In the genomic region with DNA sequence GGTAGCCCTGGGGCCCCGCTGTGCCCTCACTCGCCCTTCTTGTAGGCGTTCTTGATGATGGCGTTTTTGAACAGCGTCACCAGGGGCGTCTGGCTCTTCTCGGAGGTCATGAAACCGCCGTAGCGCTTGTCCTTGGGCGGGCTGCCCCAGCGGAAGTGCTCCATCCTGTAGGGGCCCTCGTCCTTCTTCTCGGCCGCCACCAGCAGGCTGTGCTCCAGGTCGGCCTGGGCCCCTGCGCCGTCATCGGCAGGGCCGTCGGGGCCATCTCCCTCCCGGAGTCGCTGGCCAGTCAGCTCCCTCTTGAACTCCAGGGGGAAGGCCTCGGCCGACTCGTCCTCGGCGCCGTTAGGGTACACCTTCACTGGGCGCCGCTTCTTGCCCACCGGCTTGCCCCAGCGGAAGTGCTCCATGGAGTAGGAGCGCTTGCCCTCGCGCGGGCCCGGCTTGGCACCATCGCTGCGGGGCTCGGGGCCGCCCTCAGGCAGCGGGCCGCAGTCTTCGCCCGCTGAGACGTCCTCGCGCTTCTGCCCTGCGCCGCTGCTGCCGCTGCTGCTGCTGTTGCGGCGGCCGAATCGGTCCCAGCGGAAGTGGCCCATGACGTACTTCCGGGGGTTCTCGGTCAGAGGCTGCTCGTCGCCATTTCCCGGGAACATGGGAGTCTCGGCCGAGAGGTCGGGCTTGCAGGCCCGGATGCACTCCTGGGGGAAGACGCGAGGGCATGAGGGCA, we compare ENCODE assay signal across 8 cellular contexts. TPM values are rescaled to one million over a fixed set of nuclear protein-coding genes. Genes with fewer than 3 reads are reported as not detected.
DNase-seq lines count a peak whose midpoint lies in the region; ATAC-seq and TF ChIP-seq lines count a peak whose summit lies in the region.

No MANE protein-coding gene starts in this region.

- H3K36me3 ChIP-seq in muscle layer of colon (ENCODE audit: insufficient read depth, low read length) = no peaks in the 10 kb centered on the region

- peak; percentile 92 for TF ChIP-seq POLR2A in GM15510 (IDR thresholded peaks at IDR 0.05; ENCODE audit: borderline replicate concordance, extremely low read depth, insufficient read length)

- peaks cover 10 to 12% of the 10 kb centered on the region in 2 donors for H3K36me3 Mint-ChIP-seq in stimulated activated naive B cell treated with anti-CD40 and anti-IgM and Interleukin-4, amounts not matched to agents 10 μg/mL and 1 μg/mL and 100 μg/mL, for 72 hours
- peaks cover 10% of the 10 kb centered on the region for H3K36me3 Mint-ChIP-seq in type B pancreatic cell

- H3K4me3 ChIP-seq in muscle layer of colon (ENCODE audit: low read depth in 1 of 2, low read length in 2 of 2) = peak overlapping the region; percentile 21 to 37

- peaks cover 0 to 4% of the 10 kb centered on the region in 2 donors for H3K27me3 Mint-ChIP-seq in stimulated activated naive B cell treated with anti-CD40 and anti-IgM and Interleukin-4, amounts not matched to agents 10 μg/mL and 1 μg/mL and 100 μg/mL, for 72 hours
- H3K27me3 Mint-ChIP-seq in type B pancreatic cell = peaks cover 30% of the 10 kb centered on the region

- DNase-seq in activated CD4-positive, CD25-positive, alpha-beta regulatory T cell treated with anti-CD3 and anti-CD28 coated beads, Interleukin-2, amount 50 U/mL, for 72 hours = peak; percentile 74
- peak; percentile 31 for DNase-seq in cerebellum (ENCODE audit: low spot score)
- peak; percentile 73 for DNase-seq in stimulated activated naive B cell treated with anti-CD40 and anti-IgM and Interleukin-4, amounts not matched to agents 10 μg/mL and 1 μg/mL and 100 μg/mL, for 72 hours
- no peak for DNase-seq in DMS53 (lab: John Stamatoyannopoulos, UW)
- no peak for DNase-seq in type B pancreatic cell (ENCODE audit: extremely low spot score, unreplicated experiment)
- DNase-seq in KBM-7 = no peak

- TF ChIP-seq CTCF in type B pancreatic cell (conservative IDR thresholded peaks at IDR 0.05) = no peak

- H3K4me3 Mint-ChIP-seq in stimulated activated naive B cell treated with anti-CD40 and anti-IgM and Interleukin-4, amounts not matched to agents 10 μg/mL and 1 μg/mL and 100 μg/mL, for 72 hours = peak overlapping the region; percentile 76 to 84
- H3K4me3 Mint-ChIP-seq in type B pancreatic cell = no peak overlapping the region

- H3K27ac Mint-ChIP-seq in stimulated activated naive B cell treated with anti-CD40 and anti-IgM and Interleukin-4, amounts not matched to agents 10 μg/mL and 1 μg/mL and 100 μg/mL, for 72 hours = peak overlapping the region; percentile 86
- H3K27ac Mint-ChIP-seq in type B pancreatic cell = no peak overlapping the region

- peaks cover 7 to 24% of the 10 kb centered on the region in 2 donors for H3K27me3 ChIP-seq in muscle layer of colon (ENCODE audit: control insufficient read depth in 1 of 2, insufficient read depth in 2 of 2, low read length in 2 of 2)

- no peaks in the 10 kb centered on the region for H3K9me3 Mint-ChIP-seq in stimulated activated naive B cell treated with anti-CD40 and anti-IgM and Interleukin-4, amounts not matched to agents 10 μg/mL and 1 μg/mL and 100 μg/mL, for 72 hours
- no peaks in the 10 kb centered on the region for H3K9me3 Mint-ChIP-seq in type B pancreatic cell

- H3K9me3 ChIP-seq in muscle layer of colon (ENCODE audit: low read length) = no peaks in the 10 kb centered on the region

- ATAC-seq in stimulated activated naive B cell treated with anti-CD40 and anti-IgM and Interleukin-4, amounts not matched to agents 10 μg/mL and 1 μg/mL and 100 μg/mL, for 72 hours (replicated peaks) = peak; percentile 63 to 74

- H3K27ac ChIP-seq in muscle layer of colon (ENCODE audit: low read depth, low read length) = peak overlapping the region; percentile 19

- H3K4me1 ChIP-seq in muscle layer of colon (ENCODE audit: insufficient read depth, low read length) = no peaks in the 10 kb centered on the region

- H3K9ac ChIP-seq in muscle layer of colon (ENCODE audit: low read length) = no peak overlapping the region

- H3K4me1 Mint-ChIP-seq in stimulated activated naive B cell treated with anti-CD40 and anti-IgM and Interleukin-4, amounts not matched to agents 10 μg/mL and 1 μg/mL and 100 μg/mL, for 72 hours = peaks cover 29 to 48% of the 10 kb centered on the region in 2 donors
- peaks cover 28% of the 10 kb centered on the region for H3K4me1 Mint-ChIP-seq in type B pancreatic cell (ENCODE audit: unreplicated experiment)

- in situ Hi-C loops in KBM-7 (cut with MboI; ENCODE audit: low pct_unique_long_range_greater_than_20kb, low sequenced_read_pairs) = no loop called here

RNA-seq across cellular contexts. Expression of a gene that starts 7.2 kb away (rescaled TPM):
- total RNA-seq in cerebellum (0.91 TPM), type B pancreatic cell (ENCODE audit: low replicate concordance) (0.87 and 1.5 TPM in 2 replicates)

Comparison
In these comparisons a context has a peak if more than half of its experiments do, and no peak if none do; other contexts are left out.
1. DNase-seq: peak in activated CD4-positive, CD25-positive, alpha-beta regulatory T cell treated with anti-CD3 and anti-CD28 coated beads, Interleukin-2, amount 50 U/mL, for 72 hours (single experiment), cerebellum (single experiment) and stimulated activated naive B cell treated with anti-CD40 and anti-IgM and Interleukin-4, amounts not matched to agents 10 μg/mL and 1 μg/mL and 100 μg/mL, for 72 hours (single experiment); none in DMS53 (single experiment), type B pancreatic cell (single experiment) and KBM-7 (single experiment).